In the genomic region with DNA sequence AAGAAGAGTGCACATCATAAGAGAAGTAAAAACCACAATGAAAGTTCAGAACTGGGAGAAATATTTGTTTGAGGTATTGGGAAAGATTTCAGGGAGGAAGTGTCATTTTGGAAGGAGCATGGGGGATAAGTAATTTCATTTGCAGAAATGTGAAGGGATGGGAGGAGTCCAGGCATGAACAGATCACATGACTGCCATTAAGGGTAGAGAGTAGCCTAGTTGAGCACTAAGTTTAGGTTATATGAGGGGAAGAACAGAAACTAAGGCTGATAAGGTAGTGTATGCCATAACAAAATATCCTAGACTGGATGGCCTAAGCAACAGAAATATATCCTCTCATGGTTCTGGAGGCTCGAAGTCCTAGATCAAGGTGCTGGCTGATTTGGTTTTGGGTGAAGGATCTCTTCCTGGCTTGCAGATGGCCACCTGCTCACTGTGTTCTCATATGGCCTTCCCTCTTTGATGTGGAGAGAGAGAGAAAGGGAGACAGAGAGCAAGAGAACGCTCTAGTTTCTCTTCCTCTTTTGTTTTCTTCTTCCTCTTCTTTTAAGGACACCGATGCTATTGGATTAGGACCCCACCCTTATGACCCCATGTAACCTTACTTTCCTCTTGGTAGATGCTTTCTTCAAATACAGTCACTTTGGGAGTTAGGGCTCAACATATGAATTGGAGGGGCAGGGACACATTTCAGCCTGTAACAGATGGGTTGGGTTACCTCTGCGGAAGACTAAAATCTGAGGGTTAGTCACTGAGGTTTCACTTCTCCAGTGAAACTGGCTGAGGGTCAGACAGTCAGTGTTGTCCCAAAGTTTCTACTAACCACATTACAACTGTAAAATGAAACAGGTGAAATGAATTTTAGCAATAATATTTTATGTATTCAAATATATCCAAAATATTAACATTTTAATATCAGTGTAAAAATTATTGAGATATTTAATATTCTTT, we compare ENCODE assay signal across 9 cellular contexts.
DNase-seq lines count a peak whose midpoint lies in the region; ATAC-seq and TF ChIP-seq lines count a peak whose summit lies in the region.
"Had no signal": no experiment of that assay in that cellular context is flagged by ENCODE, and none has a peak within 500 bp of the region (broad histone marks: within the 10 kb centered on the region; RNA-seq: fewer than 3 reads in every experiment).

No MANE protein-coding gene starts in this region.

- intact Hi-C loops in lower lobe of right lung (cut with DNase I): no loop called here

- TF ChIP-seq CTCF in lower lobe of right lung (IDR thresholded peaks at IDR 0.05) (no peak), coronary artery (IDR thresholded peaks at IDR 0.05) (no peak), osteocyte (IDR thresholded peaks at IDR 0.05) (no peak)

- no peaks in the 10 kb centered on the region for H3K9me3 Mint-ChIP-seq in osteocyte (ENCODE audit: unreplicated experiment)

- ATAC-seq in GM18858 (IDR thresholded peaks at IDR 0.05; ENCODE audit: unreplicated experiment) (peak; percentile 60), GM21825 (IDR thresholded peaks at IDR 0.05; ENCODE audit: unreplicated experiment) (peak; percentile 83), HG03571 (IDR thresholded peaks at IDR 0.05; ENCODE audit: unreplicated experiment) (peak; percentile 81), lower lobe of right lung (peak; percentile 37 to 66)

- H3K36me3 ChIP-seq in lower lobe of right lung (no peaks in the 10 kb centered on the region), HAP-1 (replicated peaks) (no peaks in the 10 kb centered on the region)

- peaks cover 4% of the 10 kb centered on the region for H3K27me3 ChIP-seq in lower lobe of right lung (ENCODE audit: low read depth)
- no peaks in the 10 kb centered on the region for H3K27me3 ChIP-seq in HAP-1 (ENCODE audit: low read depth)

- no peaks in the 10 kb centered on the region for H3K4me1 Mint-ChIP-seq in osteocyte (ENCODE audit: unreplicated experiment)

- no peak overlapping the region for H3K27ac ChIP-seq in lower lobe of right lung
- no peak overlapping the region for H3K27ac ChIP-seq in coronary artery

- in situ Hi-C loops in HAP-1 (cut with MboI; ENCODE audit: low sequenced_read_pairs): no loop called here

- H3K4me3 ChIP-seq in lower lobe of right lung (no peak overlapping the region), coronary artery (no peak overlapping the region), HAP-1 (no peak overlapping the region)

- H3K27ac Mint-ChIP-seq in osteocyte (ENCODE audit: unreplicated experiment): no peak overlapping the region

- DNase-seq in lower lobe of right lung (no peak), coronary artery (ENCODE audit: low spot score) (no peak), HAP-1 (ENCODE audit: low spot score in 2 of 2) (no peak), DMS114 treated with DMSO at 0.1 percent for 48 hours (lab: John Stamatoyannopoulos, UW; ENCODE audit: unreplicated experiment) (no peak), osteocyte (ENCODE audit: extremely low spot score, unreplicated experiment) (no peak)
- DNase-seq: NCI-H2081 had no signal

- H3K9me3 ChIP-seq in lower lobe of right lung: no peaks in the 10 kb centered on the region
- no peaks in the 10 kb centered on the region for H3K9me3 ChIP-seq in HAP-1

- peaks cover 17% of the 10 kb centered on the region for H3K27me3 Mint-ChIP-seq in osteocyte (ENCODE audit: unreplicated experiment)

- H3K4me1 ChIP-seq in lower lobe of right lung: no peaks in the 10 kb centered on the region
- H3K4me1 ChIP-seq in HAP-1: no peaks in the 10 kb centered on the region

- H3K36me3 Mint-ChIP-seq in osteocyte (ENCODE audit: unreplicated experiment): no peaks in the 10 kb centered on the region

- no peak overlapping the region for H3K4me3 Mint-ChIP-seq in osteocyte (ENCODE audit: unreplicated experiment)
